In the genomic region with DNA sequence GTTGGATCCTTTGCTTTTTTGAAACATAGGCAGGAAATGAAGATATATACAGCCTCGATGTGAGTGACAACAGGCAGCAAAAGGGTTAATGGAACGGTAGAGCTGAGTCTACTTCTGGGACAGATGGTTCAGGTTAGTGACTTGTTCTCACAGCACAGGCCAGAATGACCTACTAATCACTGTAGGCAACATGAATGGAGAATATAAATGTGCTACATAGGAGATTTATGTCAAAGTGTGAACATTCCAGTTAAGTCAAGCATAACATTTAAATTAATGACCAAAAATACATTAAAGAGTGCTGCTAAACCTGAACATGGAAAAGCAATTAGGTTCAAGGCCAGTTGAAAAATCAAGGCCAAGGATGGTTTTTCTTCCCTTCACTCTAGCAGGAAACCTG, we compare ENCODE assay signal across 9 cellular contexts.
"Had no signal": no experiment of that assay in that cellular context is flagged by ENCODE, and none has a peak within 500 bp of the region (broad histone marks: within the 10 kb centered on the region; RNA-seq: fewer than 3 reads in every experiment).

No MANE protein-coding gene starts in this region.

- DNase-seq: GM23248, GOT3, H7, HFFc6, IMR-90, KG1 had no signal

- FAIRE-seq: HTR-8/SVneo, K562 had no signal

- ATAC-seq: HCT116, K562 had no signal
